Comparison of ENCODE assay signal across 1 cellular context in the genomic region with DNA sequence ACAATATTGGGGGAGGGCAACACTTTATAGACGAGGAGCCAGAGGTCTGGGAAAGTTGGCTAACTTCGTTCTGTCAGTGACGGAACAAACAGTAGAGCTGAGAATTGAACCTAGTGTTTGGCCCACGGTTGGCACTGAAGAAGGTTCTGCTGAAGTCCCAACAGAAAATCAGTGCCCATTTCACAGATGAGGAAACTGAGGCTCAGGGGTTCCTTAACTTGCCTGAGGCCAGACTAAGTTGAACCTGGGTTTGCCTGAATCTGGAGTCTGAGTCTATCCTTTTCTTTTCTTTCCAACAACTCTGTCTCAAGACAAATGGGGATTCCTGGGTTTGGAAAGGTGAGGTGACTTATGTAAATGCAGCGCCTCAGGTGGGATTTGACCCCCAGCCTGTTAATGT.
TF ChIP-seq lines count a peak whose summit lies in the region.

No MANE protein-coding gene starts in this region.

TF ChIP-seq in GM23338, 12 proteins besides CTCF, POLR2A, EP300 and RAD21 (continued from another document):
- TF ChIP-seq, protein P1, sequence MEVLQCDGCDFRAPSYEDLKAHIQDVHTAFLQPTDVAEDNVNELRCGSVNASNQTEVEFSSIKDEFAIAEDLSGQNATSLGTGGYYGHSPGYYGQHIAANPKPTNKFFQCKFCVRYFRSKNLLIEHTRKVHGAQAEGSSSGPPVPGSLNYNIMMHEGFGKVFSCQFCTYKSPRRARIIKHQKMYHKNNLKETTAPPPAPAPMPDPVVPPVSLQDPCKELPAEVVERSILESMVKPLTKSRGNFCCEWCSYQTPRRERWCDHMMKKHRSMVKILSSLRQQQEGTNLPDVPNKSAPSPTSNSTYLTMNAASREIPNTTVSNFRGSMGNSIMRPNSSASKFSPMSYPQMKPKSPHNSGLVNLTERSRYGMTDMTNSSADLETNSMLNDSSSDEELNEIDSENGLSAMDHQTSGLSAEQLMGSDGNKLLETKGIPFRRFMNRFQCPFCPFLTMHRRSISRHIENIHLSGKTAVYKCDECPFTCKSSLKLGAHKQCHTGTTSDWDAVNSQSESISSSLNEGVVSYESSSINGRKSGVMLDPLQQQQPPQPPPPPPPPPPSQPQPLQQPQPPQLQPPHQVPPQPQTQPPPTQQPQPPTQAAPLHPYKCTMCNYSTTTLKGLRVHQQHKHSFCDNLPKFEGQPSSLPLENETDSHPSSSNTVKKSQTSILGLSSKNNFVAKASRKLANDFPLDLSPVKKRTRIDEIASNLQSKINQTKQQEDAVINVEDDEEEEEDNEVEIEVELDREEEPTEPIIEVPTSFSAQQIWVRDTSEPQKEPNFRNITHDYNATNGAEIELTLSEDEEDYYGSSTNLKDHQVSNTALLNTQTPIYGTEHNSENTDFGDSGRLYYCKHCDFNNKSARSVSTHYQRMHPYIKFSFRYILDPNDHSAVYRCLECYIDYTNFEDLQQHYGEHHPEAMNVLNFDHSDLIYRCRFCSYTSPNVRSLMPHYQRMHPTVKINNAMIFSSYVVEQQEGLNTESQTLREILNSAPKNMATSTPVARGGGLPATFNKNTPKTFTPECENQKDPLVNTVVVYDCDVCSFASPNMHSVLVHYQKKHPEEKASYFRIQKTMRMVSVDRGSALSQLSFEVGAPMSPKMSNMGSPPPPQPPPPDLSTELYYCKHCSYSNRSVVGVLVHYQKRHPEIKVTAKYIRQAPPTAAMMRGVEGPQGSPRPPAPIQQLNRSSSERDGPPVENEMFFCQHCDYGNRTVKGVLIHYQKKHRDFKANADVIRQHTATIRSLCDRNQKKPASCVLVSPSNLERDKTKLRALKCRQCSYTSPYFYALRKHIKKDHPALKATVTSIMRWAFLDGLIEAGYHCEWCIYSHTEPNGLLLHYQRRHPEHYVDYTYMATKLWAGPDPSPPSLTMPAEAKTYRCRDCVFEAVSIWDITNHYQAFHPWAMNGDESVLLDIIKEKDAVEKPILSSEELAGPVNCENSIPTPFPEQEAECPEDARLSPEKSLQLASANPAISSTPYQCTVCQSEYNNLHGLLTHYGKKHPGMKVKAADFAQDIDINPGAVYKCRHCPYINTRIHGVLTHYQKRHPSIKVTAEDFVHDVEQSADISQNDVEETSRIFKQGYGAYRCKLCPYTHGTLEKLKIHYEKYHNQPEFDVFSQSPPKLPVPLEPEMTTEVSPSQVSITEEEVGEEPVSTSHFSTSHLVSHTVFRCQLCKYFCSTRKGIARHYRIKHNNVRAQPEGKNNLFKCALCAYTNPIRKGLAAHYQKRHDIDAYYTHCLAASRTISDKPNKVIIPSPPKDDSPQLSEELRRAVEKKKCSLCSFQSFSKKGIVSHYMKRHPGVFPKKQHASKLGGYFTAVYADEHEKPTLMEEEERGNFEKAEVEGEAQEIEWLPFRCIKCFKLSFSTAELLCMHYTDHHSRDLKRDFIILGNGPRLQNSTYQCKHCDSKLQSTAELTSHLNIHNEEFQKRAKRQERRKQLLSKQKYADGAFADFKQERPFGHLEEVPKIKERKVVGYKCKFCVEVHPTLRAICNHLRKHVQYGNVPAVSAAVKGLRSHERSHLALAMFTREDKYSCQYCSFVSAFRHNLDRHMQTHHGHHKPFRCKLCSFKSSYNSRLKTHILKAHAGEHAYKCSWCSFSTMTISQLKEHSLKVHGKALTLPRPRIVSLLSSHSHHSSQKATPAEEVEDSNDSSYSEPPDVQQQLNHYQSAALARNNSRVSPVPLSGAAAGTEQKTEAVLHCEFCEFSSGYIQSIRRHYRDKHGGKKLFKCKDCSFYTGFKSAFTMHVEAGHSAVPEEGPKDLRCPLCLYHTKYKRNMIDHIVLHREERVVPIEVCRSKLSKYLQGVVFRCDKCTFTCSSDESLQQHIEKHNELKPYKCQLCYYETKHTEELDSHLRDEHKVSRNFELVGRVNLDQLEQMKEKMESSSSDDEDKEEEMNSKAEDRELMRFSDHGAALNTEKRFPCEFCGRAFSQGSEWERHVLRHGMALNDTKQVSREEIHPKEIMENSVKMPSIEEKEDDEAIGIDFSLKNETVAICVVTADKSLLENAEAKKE (CRISPR knock-in tag; IDR thresholded peaks at IDR 0.05), result no peak
- TF ChIP-seq EZH2 (IDR thresholded peaks at IDR 0.05; ENCODE audit: low read depth, unreplicated experiment), result no peak
- no peak for TF ChIP-seq CREB1 (CRISPR knock-in tag; IDR thresholded peaks at IDR 0.05; ENCODE audit: low read depth)
- no peak for TF ChIP-seq JUNB (IDR thresholded peaks at IDR 0.05; ENCODE audit: unreplicated experiment)
- no peak for TF ChIP-seq ZNF114 (CRISPR knock-in tag; IDR thresholded peaks at IDR 0.05)
- TF ChIP-seq, protein P2, sequence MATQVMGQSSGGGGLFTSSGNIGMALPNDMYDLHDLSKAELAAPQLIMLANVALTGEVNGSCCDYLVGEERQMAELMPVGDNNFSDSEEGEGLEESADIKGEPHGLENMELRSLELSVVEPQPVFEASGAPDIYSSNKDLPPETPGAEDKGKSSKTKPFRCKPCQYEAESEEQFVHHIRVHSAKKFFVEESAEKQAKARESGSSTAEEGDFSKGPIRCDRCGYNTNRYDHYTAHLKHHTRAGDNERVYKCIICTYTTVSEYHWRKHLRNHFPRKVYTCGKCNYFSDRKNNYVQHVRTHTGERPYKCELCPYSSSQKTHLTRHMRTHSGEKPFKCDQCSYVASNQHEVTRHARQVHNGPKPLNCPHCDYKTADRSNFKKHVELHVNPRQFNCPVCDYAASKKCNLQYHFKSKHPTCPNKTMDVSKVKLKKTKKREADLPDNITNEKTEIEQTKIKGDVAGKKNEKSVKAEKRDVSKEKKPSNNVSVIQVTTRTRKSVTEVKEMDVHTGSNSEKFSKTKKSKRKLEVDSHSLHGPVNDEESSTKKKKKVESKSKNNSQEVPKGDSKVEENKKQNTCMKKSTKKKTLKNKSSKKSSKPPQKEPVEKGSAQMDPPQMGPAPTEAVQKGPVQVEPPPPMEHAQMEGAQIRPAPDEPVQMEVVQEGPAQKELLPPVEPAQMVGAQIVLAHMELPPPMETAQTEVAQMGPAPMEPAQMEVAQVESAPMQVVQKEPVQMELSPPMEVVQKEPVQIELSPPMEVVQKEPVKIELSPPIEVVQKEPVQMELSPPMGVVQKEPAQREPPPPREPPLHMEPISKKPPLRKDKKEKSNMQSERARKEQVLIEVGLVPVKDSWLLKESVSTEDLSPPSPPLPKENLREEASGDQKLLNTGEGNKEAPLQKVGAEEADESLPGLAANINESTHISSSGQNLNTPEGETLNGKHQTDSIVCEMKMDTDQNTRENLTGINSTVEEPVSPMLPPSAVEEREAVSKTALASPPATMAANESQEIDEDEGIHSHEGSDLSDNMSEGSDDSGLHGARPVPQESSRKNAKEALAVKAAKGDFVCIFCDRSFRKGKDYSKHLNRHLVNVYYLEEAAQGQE (IDR thresholded peaks at IDR 0.05; ENCODE audit: unreplicated experiment), result no peak
